Comparison of ENCODE assay signal across 21 cellular contexts in genomic region chr1:238954865-238955264, GRCh38.
"Had no signal": no experiment of that assay in that cellular context is flagged by ENCODE, and none has a peak within 500 bp of the region (broad histone marks: within the 10 kb centered on the region; RNA-seq: fewer than 3 reads in every experiment).

No MANE protein-coding gene starts in this region.

- H3K4me3 Mint-ChIP-seq: activated CD4-positive, alpha-beta memory T cell treated with anti-CD3 and anti-CD28 coated beads, Interleukin-2, amount 10 ng/mL, durations not matched to agents 7 days and 5 days; activated T-cell treated with anti-CD3 and anti-CD28 coated beads, Interleukin-2, amount 50 U/mL, for 4 hours; memory B cell; nephron; T-helper 17 cell had no signal

- H3K27me3 Mint-ChIP-seq: activated CD4-positive, alpha-beta memory T cell treated with anti-CD3 and anti-CD28 coated beads, Interleukin-2, amount 10 ng/mL, durations not matched to agents 7 days and 5 days; memory B cell; T-helper 17 cell had no signal

- H3K4me1 Mint-ChIP-seq: activated CD4-positive, alpha-beta memory T cell treated with anti-CD3 and anti-CD28 coated beads, Interleukin-2, amount 10 ng/mL, durations not matched to agents 7 days and 5 days; memory B cell; T-helper 17 cell had no signal

- H3K9me3 Mint-ChIP-seq: activated CD4-positive, alpha-beta memory T cell treated with anti-CD3 and anti-CD28 coated beads, Interleukin-2, amount 10 ng/mL, durations not matched to agents 7 days and 5 days; nephron had no signal

- DNase-seq: activated CD4-positive, alpha-beta memory T cell treated with anti-CD3 and anti-CD28 coated beads, Interleukin-2, amount 10 ng/mL, durations not matched to agents 7 days and 5 days; activated CD4-positive, alpha-beta T cell treated with anti-CD3 and anti-CD28 coated beads for 4 hours; activated effector memory CD4-positive, alpha-beta T cell treated with Interleukin-2 at 50 U/mL for 16 hours; activated naive CD4-positive, alpha-beta T cell treated with anti-CD3 and anti-CD28 coated beads, Interleukin-2, amount 50 U/mL, for 16 hours; activated T-cell treated with anti-CD3 and anti-CD28 coated beads, Interleukin-2, amount 50 U/mL, for 4 hours; adrenal gland; body of pancreas; effector CD8-positive, alpha-beta T cell; kidney; left ventricle myocardium superior; nucleus accumbens; stimulated activated CD4-positive, alpha-beta T cell treated with anti-CD3 and anti-CD28 coated beads, Interleukin-15, amount 100 ng/mL, for 24 hours; stimulated activated CD4-positive, alpha-beta T cell treated with anti-CD3 and anti-CD28 coated beads, Interleukin-4, amount 100 ng/mL, for 1 hour; stimulated activated naive CD4-positive, alpha-beta T cell; T-helper 17 cell; tibial artery; uterus had no signal

- H3K27ac Mint-ChIP-seq: activated CD4-positive, alpha-beta memory T cell treated with anti-CD3 and anti-CD28 coated beads, Interleukin-2, amount 10 ng/mL, durations not matched to agents 7 days and 5 days; memory B cell; nephron; T-helper 17 cell had no signal

- H3K4me3 ChIP-seq: adrenal gland, body of pancreas, right atrium auricular region, skin epidermis, tibial artery, uterus had no signal

- H3K36me3 Mint-ChIP-seq: memory B cell had no signal
